32 cellular contexts compared by ENCODE assay signal in genomic region chr10:25398680-25399079, GRCh38.
"Had no signal": no experiment of that assay in that cellular context is flagged by ENCODE, and none has a peak within 500 bp of the region (broad histone marks: within the 10 kb centered on the region; RNA-seq: fewer than 3 reads in every experiment).

No MANE protein-coding gene starts in this region.

- H3K4me3 ChIP-seq: heart left ventricle, left ventricle myocardium inferior, lung, mucosa of descending colon, pancreas, prostate gland, skin epidermis, spleen, testis, thyroid gland, transverse colon, upper lobe of left lung, vagina had no signal

- H3K36me3 Mint-ChIP-seq: immature natural killer cell; mesothelial cell of epicardium; naive thymus-derived CD4-positive, alpha-beta T cell; natural killer cell treated with Interleukin-12 subunit alpha and Interleukin-12 subunit beta and Interleukin-15 and Interleukin-18, amount 100 ng/mL, for 72 hours; stimulated activated effector memory CD8-positive, alpha-beta T cell treated with anti-CD3 and anti-CD28 coated beads, Interleukin-12 subunit alpha, Interleukin-12 subunit beta, amount 100 ng/mL, for 72 hours had no signal

- H3K27me3 Mint-ChIP-seq: naive thymus-derived CD4-positive, alpha-beta T cell; natural killer cell treated with Interleukin-12 subunit alpha and Interleukin-12 subunit beta and Interleukin-15 and Interleukin-18, amount 100 ng/mL, for 72 hours; stimulated activated naive CD8-positive, alpha-beta T cell treated with anti-CD3 and anti-CD28 coated beads, Interleukin-15, amount 100 ng/mL, for 72 hours had no signal

- H3K9me3 Mint-ChIP-seq: mesothelial cell of epicardium, neural crest cell had no signal

- H3K27me3 ChIP-seq: heart left ventricle, pancreas, spleen, testis, thyroid gland, transverse colon, upper lobe of left lung, vagina had no signal

- H3K4me1 Mint-ChIP-seq: immature natural killer cell; naive thymus-derived CD4-positive, alpha-beta T cell; neural crest cell; stimulated activated effector memory CD8-positive, alpha-beta T cell treated with anti-CD3 and anti-CD28 coated beads, Interleukin-12 subunit alpha, Interleukin-12 subunit beta, amount 100 ng/mL, for 72 hours; stimulated activated naive CD8-positive, alpha-beta T cell treated with anti-CD3 and anti-CD28 coated beads, Interleukin-15, amount 100 ng/mL, for 72 hours had no signal

- H3K4me3 Mint-ChIP-seq: immature natural killer cell; mesothelial cell of epicardium; naive thymus-derived CD4-positive, alpha-beta T cell; natural killer cell treated with Interleukin-12 subunit alpha and Interleukin-12 subunit beta and Interleukin-15 and Interleukin-18, amount 100 ng/mL, for 72 hours; neural crest cell; stimulated activated effector memory CD8-positive, alpha-beta T cell treated with anti-CD3 and anti-CD28 coated beads, Interleukin-12 subunit alpha, Interleukin-12 subunit beta, amount 100 ng/mL, for 72 hours; stimulated activated naive CD8-positive, alpha-beta T cell treated with anti-CD3 and anti-CD28 coated beads, Interleukin-15, amount 100 ng/mL, for 72 hours had no signal

- H3K27ac ChIP-seq: heart left ventricle, left ventricle myocardium inferior, pancreas, prostate gland, skin epidermis, spleen, testis, thyroid gland, transverse colon, upper lobe of left lung, vagina had no signal

- H3K9me3 ChIP-seq: heart left ventricle, left ventricle myocardium inferior, mucosa of descending colon, pancreas, prostate gland, testis, thyroid gland, transverse colon, upper lobe of left lung, vagina had no signal

- H3K4me1 ChIP-seq: heart left ventricle, left ventricle myocardium inferior, pancreas, prostate gland, spleen, testis, thyroid gland, transverse colon, upper lobe of left lung, vagina had no signal

- DNase-seq: heart left ventricle; hypothalamus; immature natural killer cell; kidney; left colon; left ventricle myocardium inferior; mesendoderm; mucosa of descending colon; naive thymus-derived CD4-positive, alpha-beta T cell; nucleus accumbens; pancreas; posterior cingulate gyrus; retina; right cardiac atrium; spleen; stimulated activated CD4-positive, alpha-beta T cell treated with anti-CD3 and anti-CD28 coated beads, Interleukin-4, amount 100 ng/mL, for 24 hours; stimulated activated naive CD4-positive, alpha-beta T cell treated with Interleukin-2 at 50 U/mL for 16 hours; stimulated activated naive CD8-positive, alpha-beta T cell treated with anti-CD3 and anti-CD28 coated beads, Interleukin-15, amount 100 ng/mL, for 72 hours; substantia nigra; testis; thyroid gland; transverse colon; upper lobe of left lung had no signal

- ATAC-seq: heart left ventricle; left colon; mucosa of descending colon; naive thymus-derived CD4-positive, alpha-beta T cell; natural killer cell treated with Interleukin-12 subunit alpha and Interleukin-12 subunit beta and Interleukin-15 and Interleukin-18, amount 100 ng/mL, for 72 hours; pancreas; right cardiac atrium; sciatic nerve; stimulated activated effector memory CD8-positive, alpha-beta T cell treated with anti-CD3 and anti-CD28 coated beads, Interleukin-12 subunit alpha, Interleukin-12 subunit beta, amount 100 ng/mL, for 72 hours; stimulated activated naive CD8-positive, alpha-beta T cell treated with anti-CD3 and anti-CD28 coated beads, Interleukin-15, amount 100 ng/mL, for 72 hours had no signal

- H3K27ac Mint-ChIP-seq: immature natural killer cell; mesothelial cell of epicardium; naive thymus-derived CD4-positive, alpha-beta T cell; natural killer cell treated with Interleukin-12 subunit alpha and Interleukin-12 subunit beta and Interleukin-15 and Interleukin-18, amount 100 ng/mL, for 72 hours; stimulated activated effector memory CD8-positive, alpha-beta T cell treated with anti-CD3 and anti-CD28 coated beads, Interleukin-12 subunit alpha, Interleukin-12 subunit beta, amount 100 ng/mL, for 72 hours; stimulated activated naive CD8-positive, alpha-beta T cell treated with anti-CD3 and anti-CD28 coated beads, Interleukin-15, amount 100 ng/mL, for 72 hours had no signal

- H3K36me3 ChIP-seq: heart left ventricle, left ventricle myocardium inferior, pancreas, prostate gland, spleen, thyroid gland, transverse colon, upper lobe of left lung, vagina had no signal
